19 cellular contexts compared by ENCODE assay signal in the genomic region with DNA sequence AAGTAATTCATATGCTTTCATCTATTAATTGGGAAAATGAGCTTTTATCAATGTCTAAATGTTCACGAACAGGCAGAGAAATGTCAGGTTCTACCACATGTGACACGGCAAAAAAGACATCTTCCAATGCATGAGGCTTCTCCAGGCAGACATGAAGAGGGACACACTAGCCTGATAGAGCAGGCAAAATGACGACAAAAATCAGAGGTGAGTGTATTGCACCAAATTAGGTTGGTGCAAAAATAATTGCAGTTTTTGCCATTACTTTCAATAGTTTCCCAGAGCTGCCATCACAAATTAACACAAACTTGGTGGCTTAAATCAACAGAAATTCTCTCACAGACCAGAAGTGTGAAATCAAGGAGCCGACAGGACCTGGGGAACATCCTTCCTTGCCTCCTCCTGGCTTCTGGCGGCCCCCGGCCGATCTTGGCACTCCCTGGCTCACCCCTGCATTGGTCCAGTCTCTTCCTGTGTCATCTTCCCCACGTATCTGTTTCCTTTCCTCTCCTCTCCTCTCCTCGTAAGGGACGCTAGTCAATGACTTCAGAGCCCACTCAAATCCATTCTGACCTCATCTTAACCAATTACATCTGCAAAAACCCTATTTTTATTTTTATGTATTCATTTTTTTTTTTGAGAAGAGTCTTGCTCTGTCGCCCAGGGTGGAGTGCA. TPM values are rescaled to one million over a fixed set of nuclear protein-coding genes. Genes with fewer than 3 reads are reported as not detected.
A peak's percentile ranks its signal among the peaks of the same experiment; 100 is the strongest.
DNase-seq lines count a peak whose midpoint lies in the region; ATAC-seq and TF ChIP-seq lines count a peak whose summit lies in the region.
"Had no signal": no experiment of that assay in that cellular context is flagged by ENCODE, and none has a peak within 500 bp of the region (broad histone marks: within the 10 kb centered on the region; RNA-seq: fewer than 3 reads in every experiment).

No MANE protein-coding gene starts in this region.

- POLR2A ChIA-PET in MCF 10A (lab: Yijun Ruan, JAX) = interaction anchor here (0.9 kb wide), 1 partner anchor 19 kb away, joined by 3 read pairs; no protein-coding TSS in a partner anchor

- H3K27me3 Mint-ChIP-seq in MCF 10A (ENCODE audit: insufficient read depth, unreplicated experiment) (no peaks in the 10 kb centered on the region), IgD-negative memory B cell (no peaks in the 10 kb centered on the region)
- H3K27me3 Mint-ChIP-seq in stimulated activated memory B cell treated with anti-CD40 and anti-IgM and Interleukin-4, amounts not matched to agents 10 μg/mL and 1 μg/mL and 100 μg/mL, for 72 hours = no peaks in the 10 kb centered on the region
- H3K27me3 Mint-ChIP-seq: central memory CD8-positive, alpha-beta T cell had no signal

- H3K9ac ChIP-seq in mammary epithelial cell (ENCODE audit: insufficient read depth, low read length) = no peak overlapping the region
- H3K9ac ChIP-seq: SK-N-SH had no signal

- intact Hi-C loops in MCF 10A (cut with micrococcal nuclease) (no loop called here), mammary epithelial cell (cut with micrococcal nuclease) (no loop called here)

- H4K20me1 ChIP-seq in mammary epithelial cell (ENCODE audit: insufficient read depth, low read length) = no peaks in the 10 kb centered on the region

- H3K9me3 ChIP-seq in mammary epithelial cell (replicated peaks; ENCODE audit: insufficient read depth, low read length) = peaks cover 3% of the 10 kb centered on the region
- H3K9me3 ChIP-seq: esophagus squamous epithelium, SK-N-SH, testis had no signal

- no peak overlapping the region for H3K4me3 ChIP-seq in mammary epithelial cell (replicated peaks in 1 of 3; ENCODE audit: insufficient read depth in 1 of 3, low read depth in 2 of 3, low read length in 3 of 3)
- H3K4me3 ChIP-seq: esophagus squamous epithelium, testis had no signal

- H3K4me3 Mint-ChIP-seq in MCF 10A (ENCODE audit: unreplicated experiment) (no peak overlapping the region), IgD-negative memory B cell (peak overlapping the region in 3 of 4 donors; percentile 11 to 76 (median 75))
- peak overlapping the region; percentile 61 for H3K4me3 Mint-ChIP-seq in stimulated activated memory B cell treated with anti-CD40 and anti-IgM and Interleukin-4, amounts not matched to agents 10 μg/mL and 1 μg/mL and 100 μg/mL, for 72 hours
- H3K4me3 Mint-ChIP-seq: central memory CD8-positive, alpha-beta T cell had no signal

- H3K4me1 ChIP-seq in mammary epithelial cell (ENCODE audit: insufficient read depth, low read length) = no peaks in the 10 kb centered on the region

- peak; percentile 21 for ATAC-seq in stimulated activated memory B cell treated with anti-CD40 and anti-IgM and Interleukin-4, amounts not matched to agents 10 μg/mL and 1 μg/mL and 100 μg/mL, for 72 hours
- no peak for ATAC-seq in HG02571 (IDR thresholded peaks at IDR 0.05; ENCODE audit: unreplicated experiment)

- H3K27me3 ChIP-seq in mammary epithelial cell (ENCODE audit: insufficient read depth, low read length) = no peaks in the 10 kb centered on the region
- H3K27me3 ChIP-seq: esophagus squamous epithelium, testis had no signal

- no peak for DNase-seq in MCF 10A (ENCODE audit: unreplicated experiment)
- no peak for DNase-seq in mammary epithelial cell
- peak; percentile 83 for DNase-seq in cerebellar cortex (ENCODE audit: low spot score)
- no peak for DNase-seq in NCI-H510A (lab: John Stamatoyannopoulos, UW)
- DNase-seq in NCI-H146 (lab: John Stamatoyannopoulos, UW) = no peak
- DNase-seq: ACHN; activated CD4-positive, alpha-beta T cell treated with anti-CD3 and anti-CD28 coated beads for 4 hours; activated gamma-delta T cell; DMS79 treated with DMSO at 0.1 percent for 48 hours; effector CD8-positive, alpha-beta T cell; NCI-H1417 treated with DMSO at 0.1 percent for 48 hours; occipital lobe; SK-N-SH; testis had no signal

- peaks cover 6% of the 10 kb centered on the region for H3K36me3 Mint-ChIP-seq in MCF 10A (ENCODE audit: insufficient read depth, unreplicated experiment)
- peaks cover 6% of the 10 kb centered on the region for H3K36me3 Mint-ChIP-seq in IgD-negative memory B cell
- peaks cover 38% of the 10 kb centered on the region for H3K36me3 Mint-ChIP-seq in stimulated activated memory B cell treated with anti-CD40 and anti-IgM and Interleukin-4, amounts not matched to agents 10 μg/mL and 1 μg/mL and 100 μg/mL, for 72 hours

- H3K27ac Mint-ChIP-seq in MCF 10A (ENCODE audit: low read depth, unreplicated experiment) (peak overlapping the region; percentile 73), IgD-negative memory B cell (peak overlapping the region; percentile 23 to 89 (median 55))
- H3K27ac Mint-ChIP-seq in stimulated activated memory B cell treated with anti-CD40 and anti-IgM and Interleukin-4, amounts not matched to agents 10 μg/mL and 1 μg/mL and 100 μg/mL, for 72 hours = peak overlapping the region; percentile 94

- no peak overlapping the region for H2AFZ ChIP-seq in mammary epithelial cell (ENCODE audit: low read depth, low read length)

- in situ Hi-C loops in mammary epithelial cell (cut with MboI; ENCODE audit: low sequenced_read_pairs in 2 of 2) = no loop called here

- 87% methylated on average over 11 of the region's 11 CpGs for WGBS in mammary epithelial cell (ENCODE audit: low coverage, missing lambda C conversion rate)

- H3K27ac ChIP-seq in mammary epithelial cell (ENCODE audit: insufficient read depth, low read depth, low read length) = no peak overlapping the region
- H3K27ac ChIP-seq: esophagus squamous epithelium, testis had no signal

- no peak overlapping the region for H3K4me2 ChIP-seq in mammary epithelial cell (ENCODE audit: insufficient read depth, low read depth, low read length)
- H3K4me2 ChIP-seq: SK-N-SH had no signal

- H3K36me3 ChIP-seq in mammary epithelial cell (ENCODE audit: insufficient read depth, low read length) = no peaks in the 10 kb centered on the region

- H3K4me1 Mint-ChIP-seq in MCF 10A (ENCODE audit: insufficient read depth, unreplicated experiment) (no peaks in the 10 kb centered on the region), IgD-negative memory B cell (peaks cover 44 to 55% (median 50%) of the 10 kb centered on the region in 3 donors)
- peaks cover 77% of the 10 kb centered on the region for H3K4me1 Mint-ChIP-seq in stimulated activated memory B cell treated with anti-CD40 and anti-IgM and Interleukin-4, amounts not matched to agents 10 μg/mL and 1 μg/mL and 100 μg/mL, for 72 hours

- TF ChIP-seq CTCF in MCF 10A (IDR thresholded peaks at IDR 0.05; ENCODE audit: unreplicated experiment) = no peak
- no peak for TF ChIP-seq CTCF in mammary epithelial cell (conservative IDR thresholded peaks at IDR 0.05 in 1 of 2, IDR thresholded peaks at IDR 0.05 in 1 of 2; ENCODE audit: extremely low read depth in 1 of 2, insufficient read depth in 1 of 2, low read depth in 1 of 2, low read length in 2 of 2)

- CTCF ChIA-PET in MCF 10A (lab: Yijun Ruan, JAX) (interaction anchor here (0.6 kb wide), 1 partner anchor 510 kb away, joined by 3 read pairs; no protein-coding TSS in a partner anchor), mammary epithelial cell (lab: Charles Lee; ENCODE audit: low non-redundant PET) (no interaction called here)

- H3K79me2 ChIP-seq in mammary epithelial cell (ENCODE audit: insufficient read depth, low read length) = no peaks in the 10 kb centered on the region

- H3K9me3 Mint-ChIP-seq in MCF 10A (ENCODE audit: unreplicated experiment) = no peaks in the 10 kb centered on the region
- H3K9me3 Mint-ChIP-seq in IgD-negative memory B cell = peaks cover 0 to 5% (median 5%) of the 10 kb centered on the region in 3 donors
- peaks cover 4% of the 10 kb centered on the region for H3K9me3 Mint-ChIP-seq in stimulated activated memory B cell treated with anti-CD40 and anti-IgM and Interleukin-4, amounts not matched to agents 10 μg/mL and 1 μg/mL and 100 μg/mL, for 72 hours
- H3K9me3 Mint-ChIP-seq: central memory CD8-positive, alpha-beta T cell had no signal

- dilution Hi-C loops in mammary epithelial cell (cut with HindIII; ENCODE audit: low sequenced_read_pairs) = no loop called here

- BruUV-seq in MCF 10A (replicated peaks; lab: Mats Ljungman, UMichigan) (no TSS peak), mammary epithelial cell (replicated peaks; lab: Mats Ljungman, UMichigan) (no TSS peak)

RNA-seq across cellular contexts. Expression of a gene that starts 33.7 kb away (rescaled TPM):
- 25.8 and 27.1 TPM in 2 replicates for total RNA-seq in MCF 10A (2022)
- 10 to 100 TPM in 1 of 2 donors, 1 to 10 TPM in 1; 4.6 to 17.0 TPM for total RNA-seq in mammary epithelial cell
- polyA plus RNA-seq in mammary epithelial cell = 4.0 TPM
- polyA minus RNA-seq in mammary epithelial cell = 18.6 TPM
- 62.5 TPM for polyA plus RNA-seq in IgD-negative memory B cell
